In genomic region chr5:14471557-14471956, GRCh38 we compare ENCODE assay signal across 23 cellular contexts.
"Had no signal": no experiment of that assay in that cellular context is flagged by ENCODE, and none has a peak within 500 bp of the region (broad histone marks: within the 10 kb centered on the region; RNA-seq: fewer than 3 reads in every experiment).

No MANE protein-coding gene starts in this region.

- H3K27me3 ChIP-seq: heart right ventricle, spleen, upper lobe of left lung had no signal

- H3K27ac Mint-ChIP-seq: activated naive CD8-positive, alpha-beta T cell; activated T-cell treated with anti-CD3 and anti-CD28 coated beads, Interleukin-2, amount 50 U/mL, for 24 hours; activated T-helper 2 cell treated with anti-CD3 and anti-CD28 coated beads, Interferon-gamma antibody, Interleukin-2, Interleukin-4, amounts not matched to agents 10 μg/mL and 5 μg/mL and 100 μg/mL, durations not matched to agents 14 hours and 24 hours and 36 hours; dendritic cell treated with granulocyte-macrophage colony-stimulating factor and Interleukin-4, amounts not matched to agents 40 ng/mL and 50 ng/mL, for 4 days; WTC11 had no signal

- H3K4me1 ChIP-seq: heart right ventricle, spleen, upper lobe of left lung had no signal

- DNase-seq: activated CD4-positive, alpha-beta T cell treated with anti-CD3 and anti-CD28 coated beads, Interleukin-2, amount 50 U/mL, for 4 hours; activated CD8-positive, alpha-beta memory T cell treated with anti-CD3 and anti-CD28 coated beads for 24 hours; activated CD8-positive, alpha-beta memory T cell treated with anti-CD3 and anti-CD28 coated beads, Interleukin-2, amount 50 U/mL, for 4 hours; activated naive CD4-positive, alpha-beta T cell; activated T-cell treated with anti-CD3 and anti-CD28 coated beads, Interleukin-2, amount 50 U/mL, for 24 hours; effector CD4-positive, alpha-beta T cell; erythroblast; heart right ventricle; left colon; occipital lobe; posterior cingulate gyrus; spleen; stimulated activated CD4-positive, alpha-beta T cell treated with anti-CD3 and anti-CD28 coated beads, Interleukin-4, amount 100 ng/mL, for 24 hours; stimulated activated naive CD4-positive, alpha-beta T cell treated with Interleukin-2 at 50 U/mL for 16 hours; T-helper 9 cell; upper lobe of left lung had no signal

- FAIRE-seq: endometrium, keratinocyte had no signal

- H3K4me3 ChIP-seq: heart right ventricle, spleen, upper lobe of left lung had no signal

- H3K4me1 Mint-ChIP-seq: memory B cell, WTC11 had no signal

- H3K9me3 Mint-ChIP-seq: activated T-cell treated with anti-CD3 and anti-CD28 coated beads, Interleukin-2, amount 50 U/mL, for 24 hours; activated T-helper 2 cell treated with anti-CD3 and anti-CD28 coated beads, Interferon-gamma antibody, Interleukin-2, Interleukin-4, amounts not matched to agents 10 μg/mL and 5 μg/mL and 100 μg/mL, durations not matched to agents 14 hours and 24 hours and 36 hours; dendritic cell treated with granulocyte-macrophage colony-stimulating factor and Interleukin-4, amounts not matched to agents 40 ng/mL and 50 ng/mL, for 4 days; memory B cell; WTC11 had no signal

- H3K27me3 Mint-ChIP-seq: activated naive CD8-positive, alpha-beta T cell; activated T-cell treated with anti-CD3 and anti-CD28 coated beads, Interleukin-2, amount 50 U/mL, for 24 hours; dendritic cell treated with granulocyte-macrophage colony-stimulating factor and Interleukin-4, amounts not matched to agents 40 ng/mL and 50 ng/mL, for 4 days; memory B cell had no signal

- H3K27ac ChIP-seq: heart right ventricle, spleen, upper lobe of left lung had no signal

- H3K4me3 Mint-ChIP-seq: activated naive CD8-positive, alpha-beta T cell; activated T-cell treated with anti-CD3 and anti-CD28 coated beads, Interleukin-2, amount 50 U/mL, for 24 hours; dendritic cell treated with granulocyte-macrophage colony-stimulating factor and Interleukin-4, amounts not matched to agents 40 ng/mL and 50 ng/mL, for 4 days; memory B cell; WTC11 had no signal

- ATAC-seq: heart right ventricle, left colon, WTC11 had no signal

- H3K9me3 ChIP-seq: heart right ventricle, spleen, upper lobe of left lung had no signal
